Comparison of ENCODE assay signal across 11 cellular contexts in the genomic region with DNA sequence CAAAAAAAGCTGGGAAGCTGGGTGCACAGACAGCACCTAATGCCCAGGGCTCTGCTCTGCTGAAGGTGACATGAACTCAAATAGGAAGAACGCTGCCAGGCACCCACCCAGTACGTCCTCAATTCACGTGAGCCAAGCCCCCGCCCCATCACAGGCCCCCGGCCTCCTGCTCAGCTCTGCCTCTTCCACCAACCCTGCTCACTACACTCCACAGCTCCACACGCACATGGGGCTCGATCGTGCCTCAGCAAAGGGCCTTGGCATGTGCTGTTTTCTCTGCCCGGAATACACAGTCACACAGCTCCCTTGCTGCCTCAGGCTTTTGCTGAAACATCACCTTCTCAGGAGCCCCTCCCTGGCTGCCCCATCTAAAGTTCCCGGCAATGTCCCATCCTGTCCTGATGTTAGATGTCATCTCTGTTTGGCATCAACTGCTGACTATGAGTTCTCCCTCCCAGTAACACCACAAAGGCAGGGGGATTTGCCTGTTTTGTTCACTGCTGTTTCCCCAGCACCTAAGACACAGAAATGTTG. TPM values are rescaled to one million over a fixed set of nuclear protein-coding genes. Genes with fewer than 3 reads are reported as not detected.
DNase-seq lines count a peak whose midpoint lies in the region; TF ChIP-seq lines count a peak whose summit lies in the region.
"Had no signal": no experiment of that assay in that cellular context is flagged by ENCODE, and none has a peak within 500 bp of the region (broad histone marks: within the 10 kb centered on the region; RNA-seq: fewer than 3 reads in every experiment).

No MANE protein-coding gene starts in this region.

- H3K36me3 ChIP-seq in Karpas-422 (ENCODE audit: insufficient read depth, low read length) (peaks cover 29% of the 10 kb centered on the region), mammary epithelial cell (ENCODE audit: insufficient read depth, low read length) (peaks cover 15% of the 10 kb centered on the region), neural progenitor cell (no peaks in the 10 kb centered on the region)

- BruUV-seq in mammary epithelial cell (replicated peaks; lab: Mats Ljungman, UMichigan) = no TSS peak

- H3K4me1 Mint-ChIP-seq in T-helper 2 cell treated with Interferon-gamma antibody and Interleukin-4, amounts not matched to agents 5 μg/mL and 100 μg/mL, for 36 hours (ENCODE audit: low read depth) = peaks cover 21% of the 10 kb centered on the region
- H3K4me1 Mint-ChIP-seq in neural progenitor cell = peaks cover 18% of the 10 kb centered on the region

- H4K20me1 ChIP-seq in Karpas-422 (ENCODE audit: insufficient read depth, low read depth, low read length) (peaks cover 30% of the 10 kb centered on the region), mammary epithelial cell (ENCODE audit: insufficient read depth, low read length) (no peaks in the 10 kb centered on the region), neural progenitor cell (ENCODE audit: low read depth) (peaks cover 28% of the 10 kb centered on the region)

- H3K9me2 ChIP-seq in Karpas-422 (replicated peaks; ENCODE audit: insufficient read depth, low read length) = no peaks in the 10 kb centered on the region

- H3K27ac Mint-ChIP-seq in T-helper 2 cell treated with Interferon-gamma antibody and Interleukin-4, amounts not matched to agents 5 μg/mL and 100 μg/mL, for 36 hours = peak overlapping the region; percentile 90
- no peak overlapping the region for H3K27ac Mint-ChIP-seq in neural progenitor cell

- H3K4me3 ChIP-seq in Karpas-422 (ENCODE audit: low read length) = peak overlapping the region; percentile 98
- no peak overlapping the region for H3K4me3 ChIP-seq in mammary epithelial cell (replicated peaks in 1 of 3; ENCODE audit: insufficient read depth in 1 of 3, low read depth in 2 of 3, low read length in 3 of 3)
- peak overlapping the region; percentile 86 for H3K4me3 ChIP-seq in neural progenitor cell
- H3K4me3 ChIP-seq: A549 had no signal

- H2AFZ ChIP-seq in Karpas-422 (ENCODE audit: low read length) (no peak overlapping the region), mammary epithelial cell (ENCODE audit: low read depth, low read length) (no peak overlapping the region), neural progenitor cell (replicated peaks) (no peak overlapping the region)

- in situ Hi-C loops in mammary epithelial cell (cut with MboI; ENCODE audit: low sequenced_read_pairs in 2 of 2) = no loop called here

- peak overlapping the region; percentile 74 for H3K4me2 ChIP-seq in Karpas-422 (ENCODE audit: low read depth, low read length, poor library complexity, severe bottlenecking)
- H3K4me2 ChIP-seq in mammary epithelial cell (ENCODE audit: insufficient read depth, low read depth, low read length) = peak overlapping the region; percentile 86
- H3K4me2 ChIP-seq in neural progenitor cell = peak overlapping the region; percentile 90

- H3K27me3 ChIP-seq in Karpas-422 (ENCODE audit: low read length) (no peaks in the 10 kb centered on the region), mammary epithelial cell (ENCODE audit: insufficient read depth, low read length) (no peaks in the 10 kb centered on the region), neural progenitor cell (no peaks in the 10 kb centered on the region)

- H3K9ac ChIP-seq in Karpas-422 (ENCODE audit: low read length) (peak overlapping the region; percentile 97), mammary epithelial cell (ENCODE audit: insufficient read depth, low read length) (no peak overlapping the region), neural progenitor cell (no peak overlapping the region)

- H3K9me3 Mint-ChIP-seq in T-helper 2 cell treated with Interferon-gamma antibody and Interleukin-4, amounts not matched to agents 5 μg/mL and 100 μg/mL, for 36 hours = no peaks in the 10 kb centered on the region
- no peaks in the 10 kb centered on the region for H3K9me3 Mint-ChIP-seq in neural progenitor cell

- H3K79me2 ChIP-seq in Karpas-422 (ENCODE audit: low read length) (peaks cover 44% of the 10 kb centered on the region), mammary epithelial cell (ENCODE audit: insufficient read depth, low read length) (peaks cover 45% of the 10 kb centered on the region), neural progenitor cell (ENCODE audit: low read depth) (peaks cover 41% of the 10 kb centered on the region)

- H3K36me3 Mint-ChIP-seq in T-helper 2 cell treated with Interferon-gamma antibody and Interleukin-4, amounts not matched to agents 5 μg/mL and 100 μg/mL, for 36 hours (ENCODE audit: low read depth) = peaks cover 38% of the 10 kb centered on the region
- H3K36me3 Mint-ChIP-seq in neural progenitor cell = peaks cover 20% of the 10 kb centered on the region

- H3K4me1 ChIP-seq in Karpas-422 (ENCODE audit: low read length) = peaks cover 20% of the 10 kb centered on the region
- H3K4me1 ChIP-seq in mammary epithelial cell (ENCODE audit: insufficient read depth, low read length) = peaks cover 17% of the 10 kb centered on the region
- H3K4me1 ChIP-seq in neural progenitor cell = peaks cover 15% of the 10 kb centered on the region

- no peaks in the 10 kb centered on the region for H3K9me3 ChIP-seq in Karpas-422 (ENCODE audit: low read length)
- H3K9me3 ChIP-seq in mammary epithelial cell (replicated peaks; ENCODE audit: insufficient read depth, low read length) = no peaks in the 10 kb centered on the region
- H3K9me3 ChIP-seq in neural progenitor cell (ENCODE audit: low read depth) = no peaks in the 10 kb centered on the region

- 95% methylated on average over 8 of the region's 10 CpGs for WGBS in mammary epithelial cell (ENCODE audit: low coverage, missing lambda C conversion rate)

- peak overlapping the region; percentile 90 for H3K4me3 Mint-ChIP-seq in T-helper 2 cell treated with Interferon-gamma antibody and Interleukin-4, amounts not matched to agents 5 μg/mL and 100 μg/mL, for 36 hours
- H3K4me3 Mint-ChIP-seq in neural progenitor cell = peak overlapping the region; percentile 92

- H3K27ac ChIP-seq in Karpas-422 (ENCODE audit: low read length) (peak overlapping the region; percentile 77), mammary epithelial cell (ENCODE audit: insufficient read depth, low read depth, low read length) (no peak overlapping the region), neural progenitor cell (no peak overlapping the region)
- H3K27ac ChIP-seq: A549 had no signal

- TF ChIP-seq CTCF in mammary epithelial cell (conservative IDR thresholded peaks at IDR 0.05 in 1 of 2, IDR thresholded peaks at IDR 0.05 in 1 of 2; ENCODE audit: extremely low read depth in 1 of 2, insufficient read depth in 1 of 2, low read depth in 1 of 2, low read length in 2 of 2) (no peak), neural progenitor cell (IDR thresholded peaks at IDR 0.05) (no peak)

- CTCF ChIA-PET in mammary epithelial cell (lab: Charles Lee; ENCODE audit: low non-redundant PET) = no interaction called here

- H3K27me3 Mint-ChIP-seq in T-helper 2 cell treated with Interferon-gamma antibody and Interleukin-4, amounts not matched to agents 5 μg/mL and 100 μg/mL, for 36 hours (ENCODE audit: low read depth) = no peaks in the 10 kb centered on the region
- H3K27me3 Mint-ChIP-seq in neural progenitor cell (ENCODE audit: insufficient read depth, low read depth) = peaks cover 2% of the 10 kb centered on the region

- DNase-seq in T-helper 2 cell treated with Interferon-gamma antibody and Interleukin-4, amounts not matched to agents 5 μg/mL and 100 μg/mL, for 36 hours (ENCODE audit: low spot score) = no peak
- DNase-seq in T-helper 2 cell (no peak), Karpas-422 (no peak), mammary epithelial cell (no peak), neural progenitor cell (ENCODE audit: low spot score) (peak; percentile 19), HK-2 (ENCODE audit: unreplicated experiment) (no peak), putamen (ENCODE audit: low spot score) (no peak), SIG-M5 treated with dmso at 0.1 percent for 504 hours (lab: John Stamatoyannopoulos, UW; ENCODE audit: unreplicated experiment) (no peak)
- DNase-seq: aorta, NCI-H748 treated with DMSO at 0.1 percent for 48 hours had no signal

- H3F3A ChIP-seq in neural progenitor cell (ENCODE audit: low read depth) = peaks cover 29% of the 10 kb centered on the region

- dilution Hi-C loops in mammary epithelial cell (cut with HindIII; ENCODE audit: low sequenced_read_pairs) = loop anchor here (5.0 kb wide), 3 partner anchors 69 to 204 kb away; no protein-coding TSS in a partner anchor

- intact Hi-C loops in mammary epithelial cell (cut with micrococcal nuclease) = loop anchor here (5.0 to 10.0 kb wide), 3 partner anchors 296 to 1824 kb away; no protein-coding TSS in a partner anchor

RNA-seq across cellular contexts. Expression of a gene that starts 2.3 kb away (rescaled TPM):
- total RNA-seq in Karpas-422 (2014; rRNA removed; shearing (Covaris generic); ENCODE audit: low replicate concordance) = 39.6 and 59.1 TPM in 2 replicates
- total RNA-seq in mammary epithelial cell (10 to 100 TPM; 53.0 to 56.0 TPM), neural progenitor cell (ENCODE audit: low replicate concordance) (19.2 and 181 TPM in 2 replicates)
- polyA plus RNA-seq in mammary epithelial cell = 23.2 TPM
- polyA minus RNA-seq in mammary epithelial cell = 74.4 TPM

RNA-seq across cellular contexts. Expression of a gene that starts 7.4 kb away (rescaled TPM):
- total RNA-seq in Karpas-422 (2014; rRNA removed; shearing (Covaris generic); ENCODE audit: low replicate concordance) = 12.4 and 15.0 TPM in 2 replicates
- total RNA-seq in mammary epithelial cell = 10 to 100 TPM in 1 of 2 donors, 1 to 10 TPM in 1; 7.3 to 10.3 TPM
- 4.9 TPM for polyA plus RNA-seq in mammary epithelial cell
- 9.1 TPM for polyA minus RNA-seq in mammary epithelial cell
- total RNA-seq in neural progenitor cell (ENCODE audit: low replicate concordance) = 22.6 and 29.5 TPM in 2 replicates

RNA-seq across cellular contexts. Expression of a gene that starts 17.8 kb away (rescaled TPM):
- total RNA-seq in Karpas-422 (2014; rRNA removed; shearing (Covaris generic); ENCODE audit: low replicate concordance) = 24.3 and 55.8 TPM in 2 replicates
- total RNA-seq in mammary epithelial cell = 10 to 100 TPM in 1 of 2 donors, 1 to 10 TPM in 1; 6.5 to 18.3 TPM
- 3.3 TPM for polyA plus RNA-seq in mammary epithelial cell
- polyA minus RNA-seq in mammary epithelial cell = 4.4 TPM
- total RNA-seq in neural progenitor cell (ENCODE audit: low replicate concordance) = 6.4 and 7.9 TPM in 2 replicates

RNA-seq across cellular contexts. Expression of a gene that starts 33.2 kb away (rescaled TPM):
- total RNA-seq in Karpas-422 (2014; rRNA removed; shearing (Covaris generic); ENCODE audit: low replicate concordance) = 18.9 and 22.0 TPM in 2 replicates
- 10 to 100 TPM; 20.2 to 27.9 TPM for total RNA-seq in mammary epithelial cell
- polyA plus RNA-seq in mammary epithelial cell = 18.6 TPM
- 9.4 TPM for polyA minus RNA-seq in mammary epithelial cell
- total RNA-seq in neural progenitor cell (ENCODE audit: low replicate concordance) = 21.2 and 64.8 TPM in 2 replicates

RNA-seq across cellular contexts. Expression of a gene that starts 42.7 kb away (rescaled TPM):
- total RNA-seq in Karpas-422 (2014; rRNA removed; shearing (Covaris generic); ENCODE audit: low replicate concordance) = 0.25 TPM in 1 of 2 replicates, not detected in the other
- total RNA-seq in mammary epithelial cell (1 to 10 TPM; 1.2 to 5.2 TPM), neural progenitor cell (ENCODE audit: low replicate concordance) (3.2 and 4.8 TPM in 2 replicates)
- 2.2 TPM for polyA plus RNA-seq in mammary epithelial cell
- 2.3 TPM for polyA minus RNA-seq in mammary epithelial cell

Comparison
In these comparisons a context has a peak if more than half of its experiments do, and no peak if none do; other contexts are left out.
1. H3K4me3 ChIP-seq: peak in Karpas-422 (single experiment) and neural progenitor cell (single experiment); none in mammary epithelial cell (0 of 3).
2. Peak in every context shown above with its lines, with median percentiles within 50 percentile points of each other: H3K4me2 ChIP-seq.